ENCODE assay signal across 20 cellular contexts in the genomic region with DNA sequence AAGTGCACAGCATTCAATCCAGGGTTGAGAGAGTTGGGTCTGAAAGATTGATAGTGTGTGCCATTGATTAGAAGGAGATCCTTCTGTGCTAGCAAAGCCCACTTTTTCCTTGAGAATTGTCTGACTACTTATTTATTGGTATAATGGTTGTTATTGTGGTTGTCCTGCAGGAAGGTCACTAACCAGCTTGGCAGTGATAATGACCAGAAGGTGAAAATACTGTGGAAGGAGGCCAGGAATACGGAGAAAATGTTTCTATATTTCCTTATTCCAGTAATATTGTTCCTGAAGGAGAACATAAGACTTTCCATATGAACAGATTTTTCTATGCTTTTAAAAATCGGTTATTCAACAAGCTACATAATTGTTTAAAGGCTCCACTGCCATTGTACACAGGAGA.
"Had no signal": no experiment of that assay in that cellular context is flagged by ENCODE, and none has a peak within 500 bp of the region (broad histone marks: within the 10 kb centered on the region; RNA-seq: fewer than 3 reads in every experiment).

No MANE protein-coding gene starts in this region.

- H3K27me3 Mint-ChIP-seq: naive B cell; stimulated activated naive B cell treated with anti-CD40 and anti-IgM and Interleukin-4, amounts not matched to agents 10 μg/mL and 1 μg/mL and 100 μg/mL, for 72 hours had no signal

- H3K4me1 Mint-ChIP-seq: central memory CD8-positive, alpha-beta T cell; naive B cell; stimulated activated naive B cell treated with anti-CD40 and anti-IgM and Interleukin-4, amounts not matched to agents 10 μg/mL and 1 μg/mL and 100 μg/mL, for 72 hours had no signal

- H3K4me1 ChIP-seq: psoas muscle, right lobe of liver, upper lobe of left lung had no signal

- H3K4me3 Mint-ChIP-seq: central memory CD8-positive, alpha-beta T cell; effector memory CD8-positive, alpha-beta T cell; mesothelial cell of epicardium; naive B cell; natural killer cell treated with Interleukin-12 subunit alpha and Interleukin-12 subunit beta and Interleukin-15 and Interleukin-18, amount 100 ng/mL, for 72 hours; stimulated activated naive B cell treated with anti-CD40 and anti-IgM and Interleukin-4, amounts not matched to agents 10 μg/mL and 1 μg/mL and 100 μg/mL, for 72 hours; stimulated activated naive CD8-positive, alpha-beta T cell treated with anti-CD3 and anti-CD28 coated beads, Interleukin-15, Interleukin-2, amounts not matched to agents 100 ng/mL and 50 ng/mL, for 24 hours had no signal

- H3K36me3 ChIP-seq: ovary, right lobe of liver had no signal

- H3K4me3 ChIP-seq: mucosa of descending colon, ovary, psoas muscle, right lobe of liver, upper lobe of left lung had no signal

- ATAC-seq: effector memory CD8-positive, alpha-beta T cell; mucosa of descending colon; natural killer cell treated with Interleukin-12 subunit alpha and Interleukin-12 subunit beta and Interleukin-15 and Interleukin-18, amount 100 ng/mL, for 72 hours; psoas muscle; right lobe of liver; stimulated activated naive B cell treated with anti-CD40 and anti-IgM and Interleukin-4, amounts not matched to agents 10 μg/mL and 1 μg/mL and 100 μg/mL, for 72 hours had no signal

- H3K27me3 ChIP-seq: ovary, right lobe of liver, upper lobe of left lung had no signal

- H3K27ac ChIP-seq: ovary, psoas muscle, right lobe of liver, upper lobe of left lung had no signal

- H3K27ac Mint-ChIP-seq: effector memory CD8-positive, alpha-beta T cell; mesothelial cell of epicardium; naive B cell; natural killer cell treated with Interleukin-12 subunit alpha and Interleukin-12 subunit beta and Interleukin-15 and Interleukin-18, amount 100 ng/mL, for 72 hours; stimulated activated naive B cell treated with anti-CD40 and anti-IgM and Interleukin-4, amounts not matched to agents 10 μg/mL and 1 μg/mL and 100 μg/mL, for 72 hours; stimulated activated naive CD8-positive, alpha-beta T cell treated with anti-CD3 and anti-CD28 coated beads, Interleukin-15, Interleukin-2, amounts not matched to agents 100 ng/mL and 50 ng/mL, for 24 hours had no signal

- DNase-seq: cortex of kidney; effector memory CD8-positive, alpha-beta T cell; erythroblast; mesenchymal stem cell; mucosa of descending colon; naive B cell; occipital lobe; ovary; posterior cingulate gyrus; psoas muscle; right lobe of liver; small intestine; stimulated activated CD4-positive, alpha-beta T cell treated with anti-CD3 and anti-CD28 coated beads, Interleukin-15, amount 100 ng/mL, for 24 hours; stimulated activated CD4-positive, alpha-beta T cell treated with anti-CD3 and anti-CD28 coated beads, Interleukin-2, amount 100 ng/mL, for 48 hours; stimulated activated naive B cell treated with anti-CD40 and anti-IgM and Interleukin-4, amounts not matched to agents 10 μg/mL and 1 μg/mL and 100 μg/mL, for 72 hours; upper lobe of left lung had no signal

- H3K9me3 Mint-ChIP-seq: central memory CD8-positive, alpha-beta T cell; effector memory CD8-positive, alpha-beta T cell; naive B cell; natural killer cell treated with Interleukin-12 subunit alpha and Interleukin-12 subunit beta and Interleukin-15 and Interleukin-18, amount 100 ng/mL, for 72 hours; stimulated activated naive CD8-positive, alpha-beta T cell treated with anti-CD3 and anti-CD28 coated beads, Interleukin-15, Interleukin-2, amounts not matched to agents 100 ng/mL and 50 ng/mL, for 24 hours had no signal

- H3K36me3 Mint-ChIP-seq: natural killer cell treated with Interleukin-12 subunit alpha and Interleukin-12 subunit beta and Interleukin-15 and Interleukin-18, amount 100 ng/mL, for 72 hours; stimulated activated naive B cell treated with anti-CD40 and anti-IgM and Interleukin-4, amounts not matched to agents 10 μg/mL and 1 μg/mL and 100 μg/mL, for 72 hours had no signal

- H3K9me3 ChIP-seq: mucosa of descending colon, ovary, psoas muscle, right lobe of liver, upper lobe of left lung had no signal
